In genomic region chr17:80780381-80781187, GRCh38 we compare ENCODE assay signal across 8 cellular contexts.
DNase-seq lines count a peak whose midpoint lies in the region; ATAC-seq and TF ChIP-seq lines count a peak whose summit lies in the region.

No MANE protein-coding gene starts in this region.

- no peaks in the 10 kb centered on the region for H3K27me3 ChIP-seq in mammary epithelial cell (ENCODE audit: insufficient read depth, low read length)
- no peaks in the 10 kb centered on the region for H3K27me3 ChIP-seq in esophagus squamous epithelium
- H3K27me3 ChIP-seq in uterus, result no peaks in the 10 kb centered on the region
- no peaks in the 10 kb centered on the region for H3K27me3 ChIP-seq in prostate gland (replicated peaks; ENCODE audit: insufficient read depth)

- peaks cover 26% of the 10 kb centered on the region for H3K36me3 Mint-ChIP-seq in MCF 10A (ENCODE audit: insufficient read depth, unreplicated experiment)

- no peaks in the 10 kb centered on the region for H3K9me3 Mint-ChIP-seq in MCF 10A (ENCODE audit: unreplicated experiment)

- TF ChIP-seq CTCF in MCF 10A (IDR thresholded peaks at IDR 0.05; ENCODE audit: unreplicated experiment) (no peak), mammary epithelial cell (conservative IDR thresholded peaks at IDR 0.05 in 1 of 2, IDR thresholded peaks at IDR 0.05 in 1 of 2; ENCODE audit: extremely low read depth in 1 of 2, insufficient read depth in 1 of 2, low read depth in 1 of 2, low read length in 2 of 2) (no peak), esophagus squamous epithelium (IDR thresholded peaks at IDR 0.05) (no peak), uterus (IDR thresholded peaks at IDR 0.05) (no peak), prostate gland (IDR thresholded peaks at IDR 0.05) (no peak)

- BruUV-seq in MCF 10A (replicated peaks; lab: Mats Ljungman, UMichigan), result no TSS peak
- no TSS peak for BruUV-seq in mammary epithelial cell (replicated peaks; lab: Mats Ljungman, UMichigan)

- peaks cover 7% of the 10 kb centered on the region for H3K4me1 Mint-ChIP-seq in MCF 10A (ENCODE audit: insufficient read depth, unreplicated experiment)

- WGBS in mammary epithelial cell (ENCODE audit: low coverage, missing lambda C conversion rate), result 80% methylated on average over 14 of the region's 19 CpGs
- WGBS in esophagus squamous epithelium, 2 donors, result 45 to 66% methylated on average over 17 to 19 of the region's 19 CpGs
- WGBS in prostate gland, result 70% methylated on average over 19 of the region's 19 CpGs

- no peaks in the 10 kb centered on the region for H3K27me3 Mint-ChIP-seq in MCF 10A (ENCODE audit: insufficient read depth, unreplicated experiment)

- H3K27ac ChIP-seq in mammary epithelial cell (ENCODE audit: insufficient read depth, low read depth, low read length) (no peak overlapping the region), esophagus squamous epithelium (peak overlapping the region in 3 of 4 donors; percentile 39 to 62 (median 50)), uterus (peak overlapping the region; percentile 38 to 78), prostate gland (no peak overlapping the region)

- H3K4me3 Mint-ChIP-seq in MCF 10A (ENCODE audit: unreplicated experiment), result no peak overlapping the region

- no peak for TF ChIP-seq POLR2A in esophagus squamous epithelium (IDR thresholded peaks at IDR 0.05)
- no peak for TF ChIP-seq POLR2A in uterus (IDR thresholded peaks at IDR 0.05)
- no peak for TF ChIP-seq POLR2A in prostate gland (IDR thresholded peaks at IDR 0.05)

- H3K4me1 ChIP-seq in mammary epithelial cell (ENCODE audit: insufficient read depth, low read length), result no peaks in the 10 kb centered on the region
- peaks cover 0 to 37% (median 10%) of the 10 kb centered on the region in 3 donors for H3K4me1 ChIP-seq in esophagus squamous epithelium
- H3K4me1 ChIP-seq in uterus, result no peaks in the 10 kb centered on the region
- no peaks in the 10 kb centered on the region for H3K4me1 ChIP-seq in prostate gland (replicated peaks)

- H4K20me1 ChIP-seq in mammary epithelial cell (ENCODE audit: insufficient read depth, low read length), result no peaks in the 10 kb centered on the region

- no peak for ATAC-seq in GM18873 (IDR thresholded peaks at IDR 0.05; ENCODE audit: low FRiP score, unreplicated experiment)
- no peak for ATAC-seq in GM18909 (IDR thresholded peaks at IDR 0.05; ENCODE audit: poor library complexity, unreplicated experiment)

- peak overlapping the region; percentile 4 for H3K27ac Mint-ChIP-seq in MCF 10A (ENCODE audit: low read depth, unreplicated experiment)

- H3K4me2 ChIP-seq in mammary epithelial cell (ENCODE audit: insufficient read depth, low read depth, low read length), result no peak overlapping the region

- H3K36me3 ChIP-seq in mammary epithelial cell (ENCODE audit: insufficient read depth, low read length) (no peaks in the 10 kb centered on the region), esophagus squamous epithelium (peaks cover 0 to 29% (median 0%) of the 10 kb centered on the region in 3 donors), uterus (no peaks in the 10 kb centered on the region), prostate gland (no peaks in the 10 kb centered on the region)

- no peak overlapping the region for H3K4me3 ChIP-seq in mammary epithelial cell (replicated peaks in 1 of 3; ENCODE audit: insufficient read depth in 1 of 3, low read depth in 2 of 3, low read length in 3 of 3)
- H3K4me3 ChIP-seq in esophagus squamous epithelium, result no peak overlapping the region
- H3K4me3 ChIP-seq in uterus, result no peak overlapping the region
- no peak overlapping the region for H3K4me3 ChIP-seq in prostate gland

- H3K79me2 ChIP-seq in mammary epithelial cell (ENCODE audit: insufficient read depth, low read length), result no peaks in the 10 kb centered on the region

- dilution Hi-C loops in mammary epithelial cell (cut with HindIII; ENCODE audit: low sequenced_read_pairs), result no loop called here

- DNase-seq in MCF 10A (ENCODE audit: unreplicated experiment), result no peak
- DNase-seq in mammary epithelial cell, result no peak
- DNase-seq in NCI-H526 treated with DMSO at 0.1 percent for 48 hours (lab: John Stamatoyannopoulos, UW), result peak; percentile 71
- DNase-seq in esophagus squamous epithelium (lab: John Stamatoyannopoulos, UW), result no peak
- peak in 1 of 2 donors; percentile 49 for DNase-seq in uterus
- DNase-seq in prostate gland (ENCODE audit: low spot score), result no peak

- H3K9me3 ChIP-seq in mammary epithelial cell (replicated peaks; ENCODE audit: insufficient read depth, low read length) (no peaks in the 10 kb centered on the region), esophagus squamous epithelium (no peaks in the 10 kb centered on the region), uterus (no peaks in the 10 kb centered on the region), prostate gland (no peaks in the 10 kb centered on the region)

- H3K9ac ChIP-seq in mammary epithelial cell (ENCODE audit: insufficient read depth, low read length), result no peak overlapping the region

- intact Hi-C loops in MCF 10A (cut with micrococcal nuclease), result no loop called here
- intact Hi-C loops in mammary epithelial cell (cut with micrococcal nuclease), result no loop called here
- intact Hi-C loops in esophagus squamous epithelium (cut with DNase I), result no loop called here
- intact Hi-C loops in uterus (cut with DNase I; ENCODE audit: low total_unique reads), result no loop called here
- intact Hi-C loops in prostate gland (cut with DNase I), result no loop called here

- in situ Hi-C loops in mammary epithelial cell (cut with MboI; ENCODE audit: low sequenced_read_pairs in 2 of 2), result no loop called here

- no peak overlapping the region for H2AFZ ChIP-seq in mammary epithelial cell (ENCODE audit: low read depth, low read length)

- CTCF ChIA-PET in MCF 10A (lab: Yijun Ruan, JAX) (no interaction called here), mammary epithelial cell (lab: Charles Lee; ENCODE audit: low non-redundant PET) (no interaction called here)

- POLR2A ChIA-PET in MCF 10A (lab: Yijun Ruan, JAX), result interaction anchor here (0.7 to 0.9 kb wide), 2 partner anchors 11 to 59 kb away, joined by 3 read pairs; no protein-coding TSS in a partner anchor

Comparison
In these comparisons a context has a peak if more than half of its experiments do, and no peak if none do; other contexts are left out.
1. H3K27ac ChIP-seq: peak in esophagus squamous epithelium (3 of 4) and uterus (2 of 2); none in mammary epithelial cell (single experiment) and prostate gland (0 of 2).